Comparison of ENCODE assay signal across 8 cellular contexts in the genomic region with DNA sequence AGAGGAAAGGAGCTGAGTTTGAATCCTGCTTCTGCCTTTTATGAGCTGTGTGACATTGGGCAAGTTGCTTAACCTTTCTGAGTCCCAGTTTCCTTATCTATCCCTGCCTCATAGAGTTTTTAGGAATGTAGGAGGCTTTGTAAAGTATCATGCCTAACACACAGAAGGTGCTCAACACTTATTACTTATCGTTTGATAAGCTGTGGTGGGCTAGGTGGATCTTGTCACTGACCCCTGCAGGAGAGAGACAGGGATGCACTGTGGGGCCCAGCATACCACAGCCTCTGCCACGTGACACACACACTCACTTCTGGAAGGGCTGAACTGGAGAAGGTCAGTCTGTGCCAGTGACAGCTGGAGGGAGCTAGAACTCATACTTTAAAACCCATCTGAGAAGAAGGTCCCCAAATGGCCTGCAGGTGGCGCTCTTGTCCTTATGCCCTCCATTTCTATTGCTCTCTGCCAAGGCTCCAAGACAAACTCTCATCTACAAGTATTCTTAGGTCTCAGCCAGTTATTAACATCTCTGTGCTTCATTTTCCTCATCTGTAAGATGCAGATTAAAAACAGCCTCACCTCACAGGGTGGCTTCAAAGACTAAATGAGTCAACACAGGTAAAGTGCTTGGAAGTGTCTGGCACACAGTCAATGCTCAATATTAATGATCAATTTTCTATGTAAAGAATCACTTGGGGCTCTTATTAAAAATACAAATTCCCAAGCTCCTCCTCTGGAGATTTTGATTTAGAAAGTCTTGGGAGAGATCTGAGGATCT. TPM values are rescaled to one million over a fixed set of nuclear protein-coding genes. Genes with fewer than 3 reads are reported as not detected.
DNase-seq lines count a peak whose midpoint lies in the region; ATAC-seq, FAIRE-seq and TF ChIP-seq lines count a peak whose summit lies in the region.

No MANE protein-coding gene starts in this region.

- peak; percentile 84 for TF ChIP-seq RAD21 in Ishikawa (IDR thresholded peaks at IDR 0.05; ENCODE audit: low read depth)

- DNase-seq in RCC 7860 (ENCODE audit: low spot score) (peak; percentile 91), head of caudate nucleus (peak in 41 of 42 donors; percentile 28 to 85 (median 69)), posterior vena cava (ENCODE audit: low spot score) (peak; percentile 91), cerebellar nuclear complex (lab: John Stamatoyannopoulos, UW) (no peak)
- DNase-seq in activated gamma-delta T cell treated with anti-CD3 and anti-CD28 coated beads, Interleukin-2, amount 50 U/mL, for 16 hours (ENCODE audit: low read depth): peak; percentile 7

- intact Hi-C loops in head of caudate nucleus (cut with DNase I): no loop called here
- intact Hi-C loops in posterior vena cava (cut with DNase I): no loop called here

- no peak for TF ChIP-seq EP300 in Ishikawa (IDR thresholded peaks at IDR 0.05; ENCODE audit: borderline replicate concordance)

- peak; percentile 96 for ATAC-seq in GM21723 (IDR thresholded peaks at IDR 0.05; ENCODE audit: unreplicated experiment)

- FAIRE-seq in G401.6 (lab: Jason Lieb, UNC): peak; percentile 67
- FAIRE-seq in RCC 7860 (lab: Jason Lieb, UNC): peak; percentile 89

TF ChIP-seq in Ishikawa, 13 proteins besides CTCF, POLR2A, EP300 and RAD21:
- TF ChIP-seq, protein P1, sequence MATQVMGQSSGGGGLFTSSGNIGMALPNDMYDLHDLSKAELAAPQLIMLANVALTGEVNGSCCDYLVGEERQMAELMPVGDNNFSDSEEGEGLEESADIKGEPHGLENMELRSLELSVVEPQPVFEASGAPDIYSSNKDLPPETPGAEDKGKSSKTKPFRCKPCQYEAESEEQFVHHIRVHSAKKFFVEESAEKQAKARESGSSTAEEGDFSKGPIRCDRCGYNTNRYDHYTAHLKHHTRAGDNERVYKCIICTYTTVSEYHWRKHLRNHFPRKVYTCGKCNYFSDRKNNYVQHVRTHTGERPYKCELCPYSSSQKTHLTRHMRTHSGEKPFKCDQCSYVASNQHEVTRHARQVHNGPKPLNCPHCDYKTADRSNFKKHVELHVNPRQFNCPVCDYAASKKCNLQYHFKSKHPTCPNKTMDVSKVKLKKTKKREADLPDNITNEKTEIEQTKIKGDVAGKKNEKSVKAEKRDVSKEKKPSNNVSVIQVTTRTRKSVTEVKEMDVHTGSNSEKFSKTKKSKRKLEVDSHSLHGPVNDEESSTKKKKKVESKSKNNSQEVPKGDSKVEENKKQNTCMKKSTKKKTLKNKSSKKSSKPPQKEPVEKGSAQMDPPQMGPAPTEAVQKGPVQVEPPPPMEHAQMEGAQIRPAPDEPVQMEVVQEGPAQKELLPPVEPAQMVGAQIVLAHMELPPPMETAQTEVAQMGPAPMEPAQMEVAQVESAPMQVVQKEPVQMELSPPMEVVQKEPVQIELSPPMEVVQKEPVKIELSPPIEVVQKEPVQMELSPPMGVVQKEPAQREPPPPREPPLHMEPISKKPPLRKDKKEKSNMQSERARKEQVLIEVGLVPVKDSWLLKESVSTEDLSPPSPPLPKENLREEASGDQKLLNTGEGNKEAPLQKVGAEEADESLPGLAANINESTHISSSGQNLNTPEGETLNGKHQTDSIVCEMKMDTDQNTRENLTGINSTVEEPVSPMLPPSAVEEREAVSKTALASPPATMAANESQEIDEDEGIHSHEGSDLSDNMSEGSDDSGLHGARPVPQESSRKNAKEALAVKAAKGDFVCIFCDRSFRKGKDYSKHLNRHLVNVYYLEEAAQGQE (IDR thresholded peaks at IDR 0.05; ENCODE audit: low read depth): no peak
- TF ChIP-seq TCF12 (IDR thresholded peaks at IDR 0.05; ENCODE audit: low read depth): no peak
- TF ChIP-seq YY1 (IDR thresholded peaks at IDR 0.05; ENCODE audit: low read depth): 0 out of 2 replicates have a peak, but pooled peaks have one; percentile 44
- TF ChIP-seq, protein P2, sequence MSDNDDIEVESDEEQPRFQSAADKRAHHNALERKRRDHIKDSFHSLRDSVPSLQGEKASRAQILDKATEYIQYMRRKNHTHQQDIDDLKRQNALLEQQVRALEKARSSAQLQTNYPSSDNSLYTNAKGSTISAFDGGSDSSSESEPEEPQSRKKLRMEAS (IDR thresholded peaks at IDR 0.05): no peak; the same call in 1 of the 2 replicates
- no peak for TF ChIP-seq TEAD4 (IDR thresholded peaks at IDR 0.05)
- TF ChIP-seq, protein P3, sequence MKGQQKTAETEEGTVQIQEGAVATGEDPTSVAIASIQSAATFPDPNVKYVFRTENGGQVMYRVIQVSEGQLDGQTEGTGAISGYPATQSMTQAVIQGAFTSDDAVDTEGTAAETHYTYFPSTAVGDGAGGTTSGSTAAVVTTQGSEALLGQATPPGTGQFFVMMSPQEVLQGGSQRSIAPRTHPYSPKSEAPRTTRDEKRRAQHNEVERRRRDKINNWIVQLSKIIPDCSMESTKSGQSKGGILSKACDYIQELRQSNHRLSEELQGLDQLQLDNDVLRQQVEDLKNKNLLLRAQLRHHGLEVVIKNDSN (IDR thresholded peaks at IDR 0.05): peak; percentile 94
- TF ChIP-seq NFIC (IDR thresholded peaks at IDR 0.05): 0 out of 2 replicates have a peak, but pooled peaks have one; percentile 10
- TF ChIP-seq ZBTB7A (IDR thresholded peaks at IDR 0.05; ENCODE audit: low read depth): no peak
- TF ChIP-seq EGR1 (IDR thresholded peaks at IDR 0.05): no peak

RNA-seq across cellular contexts. Expression of a gene that starts 57.5 kb away (rescaled TPM):
- 10 to 100 TPM; 16.5 to 19.9 TPM for total RNA-seq in posterior vena cava

Comparison
In these comparisons a context has a peak if more than half of its experiments do, and no peak if none do; other contexts are left out.
1. DNase-seq: peak in RCC 7860 (single experiment), activated gamma-delta T cell treated with anti-CD3 and anti-CD28 coated beads, Interleukin-2, amount 50 U/mL, for 16 hours (single experiment), head of caudate nucleus (41 of 42) and posterior vena cava (single experiment); none in cerebellar nuclear complex (0 of 2).